Comparison of ENCODE assay signal across 14 cellular contexts in genomic region chr19:6015841-6016545, GRCh38.
"Had no signal": no experiment of that assay in that cellular context is flagged by ENCODE, and none has a peak within 500 bp of the region (broad histone marks: within the 10 kb centered on the region; RNA-seq: fewer than 3 reads in every experiment).

No MANE protein-coding gene starts in this region.

- H3K4me1 Mint-ChIP-seq: nephron had no signal

- H3K9me3 Mint-ChIP-seq: nephron, type B pancreatic cell had no signal

- H3K27me3 ChIP-seq: uterus had no signal

- H3K4me3 Mint-ChIP-seq: nephron, type B pancreatic cell had no signal

- H3K4me3 ChIP-seq: left ventricle myocardium inferior, lung, skin epidermis, uterus had no signal

- H3K27ac Mint-ChIP-seq: nephron, type B pancreatic cell had no signal

- H3K4me1 ChIP-seq: left ventricle myocardium inferior, uterus had no signal

- H3K27ac ChIP-seq: left ventricle myocardium inferior, skin epidermis, uterus had no signal

- H3K9me3 ChIP-seq: left ventricle myocardium inferior, uterus had no signal

- ATAC-seq: esophagus mucosa, sciatic nerve had no signal

- H3K36me3 ChIP-seq: uterus had no signal

- DNase-seq: effector memory CD4-positive, alpha-beta T cell; islet precursor cell; left ventricle myocardium inferior; mesenchymal stem cell; midbrain; stimulated activated CD4-positive, alpha-beta T cell treated with anti-CD3 and anti-CD28 coated beads, Interleukin-2, amount 100 ng/mL, for 48 hours; stimulated activated naive CD4-positive, alpha-beta T cell treated with Interleukin-2 at 50 U/mL for 16 hours; uterus had no signal

- H3K36me3 Mint-ChIP-seq: type B pancreatic cell had no signal
